Comparison of ENCODE assay signal across 25 cellular contexts in genomic region chrX:146581981-146582712, GRCh38.
"Had no signal": no experiment of that assay in that cellular context is flagged by ENCODE, and none has a peak within 500 bp of the region (broad histone marks: within the 10 kb centered on the region; RNA-seq: fewer than 3 reads in every experiment).

No MANE protein-coding gene starts in this region.

- H3K27me3 ChIP-seq: gastrocnemius medialis, heart right ventricle, ovary, spleen, testis, tibial nerve had no signal

- H3K4me3 ChIP-seq: coronary artery, gastrocnemius medialis, heart right ventricle, lung, ovary, prostate gland, spleen, testis, tibial nerve had no signal

- ATAC-seq: esophagus mucosa; gastrocnemius medialis; heart right ventricle; left ventricle myocardium superior; sciatic nerve; stimulated activated naive B cell treated with anti-CD40 and anti-IgM and Interleukin-4, amounts not matched to agents 10 μg/mL and 1 μg/mL and 100 μg/mL, for 72 hours; stimulated activated naive CD8-positive, alpha-beta T cell treated with anti-CD3 and anti-CD28 coated beads, Interleukin-15, amount 100 ng/mL, for 72 hours had no signal

- H3K27ac ChIP-seq: coronary artery, gastrocnemius medialis, heart right ventricle, ovary, prostate gland, spleen, testis, tibial nerve had no signal

- H3K36me3 Mint-ChIP-seq: immature natural killer cell; naive B cell; stimulated activated naive B cell treated with anti-CD40 and anti-IgM and Interleukin-4, amounts not matched to agents 10 μg/mL and 1 μg/mL and 100 μg/mL, for 72 hours had no signal

- H3K4me1 Mint-ChIP-seq: immature natural killer cell; naive B cell; nephron; stimulated activated naive B cell treated with anti-CD40 and anti-IgM and Interleukin-4, amounts not matched to agents 10 μg/mL and 1 μg/mL and 100 μg/mL, for 72 hours; stimulated activated naive CD8-positive, alpha-beta T cell treated with anti-CD3 and anti-CD28 coated beads, Interleukin-15, amount 100 ng/mL, for 72 hours had no signal

- H3K4me1 ChIP-seq: gastrocnemius medialis, heart right ventricle, prostate gland, spleen, testis, tibial nerve had no signal

- H3K4me3 Mint-ChIP-seq: immature natural killer cell; naive B cell; nephron; stimulated activated naive B cell treated with anti-CD40 and anti-IgM and Interleukin-4, amounts not matched to agents 10 μg/mL and 1 μg/mL and 100 μg/mL, for 72 hours; stimulated activated naive CD8-positive, alpha-beta T cell treated with anti-CD3 and anti-CD28 coated beads, Interleukin-15, amount 100 ng/mL, for 72 hours had no signal

- H3K9me3 ChIP-seq: gastrocnemius medialis, ovary, prostate gland, testis had no signal

- H3K27me3 Mint-ChIP-seq: naive B cell; stimulated activated naive B cell treated with anti-CD40 and anti-IgM and Interleukin-4, amounts not matched to agents 10 μg/mL and 1 μg/mL and 100 μg/mL, for 72 hours; stimulated activated naive CD8-positive, alpha-beta T cell treated with anti-CD3 and anti-CD28 coated beads, Interleukin-15, amount 100 ng/mL, for 72 hours had no signal

- H3K27ac Mint-ChIP-seq: immature natural killer cell; nephron; stimulated activated naive B cell treated with anti-CD40 and anti-IgM and Interleukin-4, amounts not matched to agents 10 μg/mL and 1 μg/mL and 100 μg/mL, for 72 hours had no signal

- DNase-seq: central memory CD4-positive, alpha-beta T cell; effector CD8-positive, alpha-beta T cell; gastrocnemius medialis; heart right ventricle; hypothalamus; immature natural killer cell; left ventricle myocardium superior; mesenchymal stem cell; naive B cell; ovary; retina; spleen; stimulated activated CD4-positive, alpha-beta T cell treated with anti-CD3 and anti-CD28 coated beads, Interleukin-15, amount 100 ng/mL, for 24 hours; stimulated activated CD4-positive, alpha-beta T cell treated with anti-CD3 and anti-CD28 coated beads, Interleukin-1b, Interleukin-23, amount 100 ng/mL, for 48 hours; stimulated activated CD4-positive, alpha-beta T cell treated with anti-CD3 and anti-CD28 coated beads, Interleukin-4, amount 100 ng/mL, for 24 hours; stimulated activated naive B cell treated with anti-CD40 and anti-IgM and Interleukin-4, amounts not matched to agents 10 μg/mL and 1 μg/mL and 100 μg/mL, for 72 hours; stimulated activated naive CD8-positive, alpha-beta T cell treated with anti-CD3 and anti-CD28 coated beads, Interleukin-15, amount 100 ng/mL, for 72 hours; testis had no signal

- H3K9me3 Mint-ChIP-seq: stimulated activated naive CD8-positive, alpha-beta T cell treated with anti-CD3 and anti-CD28 coated beads, Interleukin-15, amount 100 ng/mL, for 72 hours had no signal

- H3K36me3 ChIP-seq: gastrocnemius medialis, heart right ventricle, ovary, prostate gland, spleen, tibial nerve had no signal
